ENCODE assay signal across 13 cellular contexts in the genomic region with DNA sequence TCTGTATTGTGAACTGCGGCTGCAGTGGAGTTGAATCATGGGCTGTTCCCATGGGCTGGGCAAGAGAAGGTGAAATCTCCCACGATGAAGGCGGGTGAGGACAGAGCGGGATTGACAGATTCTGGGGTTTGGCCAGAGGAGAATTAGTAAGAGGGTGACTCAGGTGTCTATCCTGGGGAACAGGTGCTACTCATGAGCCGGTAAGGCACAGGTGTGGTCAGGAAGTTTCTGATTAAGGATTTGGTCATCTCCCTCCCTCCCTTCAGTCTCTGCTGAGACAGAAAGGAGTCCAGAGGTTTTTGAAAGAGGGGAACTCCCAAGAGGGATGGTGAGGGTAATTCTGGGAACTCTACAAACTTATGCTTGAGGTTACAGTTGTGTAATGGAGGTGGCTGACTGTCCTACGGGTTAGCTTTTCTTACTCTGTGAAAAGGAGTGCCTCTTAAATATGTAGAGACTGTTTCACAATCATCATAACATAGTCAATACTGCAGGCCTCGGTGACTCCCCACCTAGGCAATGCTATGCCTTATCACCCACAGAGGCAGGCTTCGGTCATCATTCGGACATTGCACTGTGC. TPM values are rescaled to one million over a fixed set of nuclear protein-coding genes. Genes with fewer than 3 reads are reported as not detected.
DNase-seq lines count a peak whose midpoint lies in the region; ATAC-seq, FAIRE-seq and TF ChIP-seq lines count a peak whose summit lies in the region.
"Had no signal": no experiment of that assay in that cellular context is flagged by ENCODE, and none has a peak within 500 bp of the region (broad histone marks: within the 10 kb centered on the region; RNA-seq: fewer than 3 reads in every experiment).

No MANE protein-coding gene starts in this region.

- H2AFZ ChIP-seq in Loucy (ENCODE audit: low read length) = no peak overlapping the region

- peak; percentile 100 for FAIRE-seq in bronchial epithelial cell (lab: Jason Lieb, UNC)

- H3K79me2 ChIP-seq in Loucy (ENCODE audit: insufficient read depth, low read length) = no peaks in the 10 kb centered on the region

- no peaks in the 10 kb centered on the region for H4K20me1 ChIP-seq in Loucy (ENCODE audit: insufficient read depth, low read length, poor library complexity, severe bottlenecking)

- H3K4me2 ChIP-seq in Loucy (ENCODE audit: low read depth, low read length, poor library complexity, severe bottlenecking) = peak overlapping the region; percentile 7

- peak; percentile 71 for DNase-seq in Calu3
- peak; percentile 100 for DNase-seq in bronchial epithelial cell (ENCODE audit: low read depth)
- no peak for DNase-seq in neural crest cell (ENCODE audit: low read depth, low spot score)
- DNase-seq in NCI-H82 (lab: John Stamatoyannopoulos, UW) = no peak
- DNase-seq in NCI-H146 (lab: John Stamatoyannopoulos, UW) = no peak
- no peak for DNase-seq in iPS-NIHi7 (ENCODE audit: extremely low spot score)
- DNase-seq: amygdala; COR-L47; NCI-H1436; ovary; stimulated activated CD4-positive, alpha-beta T cell treated with anti-CD3 and anti-CD28 coated beads, Interleukin-4, amount 100 ng/mL, for 1 hour had no signal

- H3K9me3 ChIP-seq in Loucy (ENCODE audit: insufficient read depth, low read depth, low read length) = no peaks in the 10 kb centered on the region
- H3K9me3 ChIP-seq: ovary had no signal

- no peaks in the 10 kb centered on the region for H3K9me3 Mint-ChIP-seq in Calu3 (ENCODE audit: low read depth, unreplicated experiment)
- H3K9me3 Mint-ChIP-seq in neural crest cell = peaks cover 2% of the 10 kb centered on the region

- no peaks in the 10 kb centered on the region for H3K36me3 ChIP-seq in Loucy (ENCODE audit: insufficient read depth, low read length)
- H3K36me3 ChIP-seq in bronchial epithelial cell (ENCODE audit: control insufficient read depth, insufficient read depth, low read length) = no peaks in the 10 kb centered on the region
- H3K36me3 ChIP-seq: ovary had no signal

- no peaks in the 10 kb centered on the region for H3K36me3 Mint-ChIP-seq in Calu3 (ENCODE audit: insufficient read depth, unreplicated experiment)
- H3K36me3 Mint-ChIP-seq in neural crest cell (ENCODE audit: low read depth) = no peaks in the 10 kb centered on the region

- no peaks in the 10 kb centered on the region for H3K27me3 ChIP-seq in Loucy (ENCODE audit: insufficient read depth, low read length, poor library complexity, severe bottlenecking)
- H3K27me3 ChIP-seq in bronchial epithelial cell (ENCODE audit: control insufficient read depth, insufficient read depth, low read length) = no peaks in the 10 kb centered on the region
- H3K27me3 ChIP-seq: ovary had no signal

- H3K4me1 Mint-ChIP-seq in Calu3 (ENCODE audit: low read depth, unreplicated experiment) (peaks cover 50% of the 10 kb centered on the region), neural crest cell (peaks cover 52% of the 10 kb centered on the region)

- peaks cover 36% of the 10 kb centered on the region for H3K4me1 ChIP-seq in Loucy (ENCODE audit: insufficient read depth, low read length, poor library complexity, severe bottlenecking)

- H3K4me3 ChIP-seq in Loucy (ENCODE audit: low read length, poor library complexity, severe bottlenecking) (no peak overlapping the region), bronchial epithelial cell (ENCODE audit: low read depth, low read length) (no peak overlapping the region)
- H3K4me3 ChIP-seq: ovary had no signal

- peak overlapping the region; percentile 94 for H3K27ac Mint-ChIP-seq in Calu3 (ENCODE audit: unreplicated experiment)
- peak overlapping the region; percentile 40 for H3K27ac Mint-ChIP-seq in neural crest cell (ENCODE audit: unreplicated experiment)

- no peaks in the 10 kb centered on the region for H3K27me3 Mint-ChIP-seq in Calu3 (ENCODE audit: unreplicated experiment)
- H3K27me3 Mint-ChIP-seq in neural crest cell (ENCODE audit: low read depth) = no peaks in the 10 kb centered on the region

- peak overlapping the region; percentile 16 for H3K4me3 Mint-ChIP-seq in Calu3 (ENCODE audit: low read depth, unreplicated experiment)
- no peak overlapping the region for H3K4me3 Mint-ChIP-seq in neural crest cell

- BruUV-seq in Calu3 (replicated peaks; lab: Mats Ljungman, UMichigan) = no TSS peak

- H3K9me2 ChIP-seq in Loucy (replicated peaks; ENCODE audit: low read depth, low read length) = no peaks in the 10 kb centered on the region

- TF ChIP-seq CTCF in Calu3 (IDR thresholded peaks at IDR 0.05; ENCODE audit: unreplicated experiment) (no peak), Loucy (conservative IDR thresholded peaks at IDR 0.05; ENCODE audit: low read length) (no peak), bronchial epithelial cell (IDR thresholded peaks at IDR 0.05; ENCODE audit: insufficient read depth, low read length, severe bottlenecking) (no peak), neural crest cell (conservative IDR thresholded peaks at IDR 0.05) (no peak)

- CTCF ChIA-PET in Calu3 (lab: Charles Lee) = interaction anchor here (1.5 kb wide), 1 partner anchor 29 kb away, joined by 7 read pairs; no protein-coding TSS in a partner anchor

- no peak overlapping the region for H3K9ac ChIP-seq in Loucy (ENCODE audit: low read depth, low read length, poor library complexity, severe bottlenecking)

- no peak for ATAC-seq in GM19452 (IDR thresholded peaks at IDR 0.05; ENCODE audit: unreplicated experiment)

- 0 out of 2 replicates have a peak, but pooled peaks cover 6% of the 10 kb centered on the region for H3F3A ChIP-seq in Loucy (ENCODE audit: low read depth)

- intact Hi-C loops in Calu3 (cut with micrococcal nuclease; ENCODE audit: unreplicated experiment) = no loop called here

RNA-seq across cellular contexts. Expression of a gene that starts 31.5 kb away (rescaled TPM):
- total RNA-seq in Calu3 (2022) (56.3 and 78.5 TPM in 2 replicates), bronchial epithelial cell (142 and 372 TPM in 2 replicates), neural crest cell (7.2 and 8.2 TPM in 2 replicates)

RNA-seq across cellular contexts. Expression of a gene that starts 45.0 kb away (rescaled TPM):
- 36.9 and 41.4 TPM in 2 replicates for total RNA-seq in Calu3 (2022)
- total RNA-seq in bronchial epithelial cell = 47.9 and 58.4 TPM in 2 replicates
- 44.5 and 46.2 TPM in 2 replicates for total RNA-seq in neural crest cell

RNA-seq across cellular contexts. Expression of a gene that starts 59.5 kb away (rescaled TPM):
- total RNA-seq in Calu3 (2022) (0.73 TPM in 2 replicates), bronchial epithelial cell (0.13 and 0.26 TPM in 2 replicates), neural crest cell (0.80 and 0.96 TPM in 2 replicates)

Comparison
In these comparisons a context has a peak if more than half of its experiments do, and no peak if none do; other contexts are left out.
1. DNase-seq: peak in Calu3 (single experiment) and bronchial epithelial cell (single experiment); none in neural crest cell (single experiment), NCI-H82 (single experiment), NCI-H146 (single experiment) and iPS-NIHi7 (single experiment).